Comparison of ENCODE assay signal across 1 cellular context in genomic region chr3:194632983-194633348, GRCh38.
TF ChIP-seq lines count a peak whose summit lies in the region.

No MANE protein-coding gene starts in this region.

TF ChIP-seq in K562, 482 proteins besides CTCF, POLR2A, EP300 and RAD21 (continued from another document):
- TF ChIP-seq, protein P1, sequence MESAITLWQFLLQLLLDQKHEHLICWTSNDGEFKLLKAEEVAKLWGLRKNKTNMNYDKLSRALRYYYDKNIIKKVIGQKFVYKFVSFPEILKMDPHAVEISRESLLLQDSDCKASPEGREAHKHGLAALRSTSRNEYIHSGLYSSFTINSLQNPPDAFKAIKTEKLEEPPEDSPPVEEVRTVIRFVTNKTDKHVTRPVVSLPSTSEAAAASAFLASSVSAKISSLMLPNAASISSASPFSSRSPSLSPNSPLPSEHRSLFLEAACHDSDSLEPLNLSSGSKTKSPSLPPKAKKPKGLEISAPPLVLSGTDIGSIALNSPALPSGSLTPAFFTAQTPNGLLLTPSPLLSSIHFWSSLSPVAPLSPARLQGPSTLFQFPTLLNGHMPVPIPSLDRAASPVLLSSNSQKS (CRISPR knock-in tag; IDR thresholded peaks at IDR 0.05) = no peak
- peak; percentile 59; the same call in 1 of the 2 replicates for TF ChIP-seq PHF8 (IDR thresholded peaks at IDR 0.05; ENCODE audit: borderline replicate concordance, low read length)
TF ChIP-seq in K562: peak in this region for 9.
